Comparison of ENCODE assay signal across 7 cellular contexts in genomic region chr19:12757544-12758274, GRCh38. TPM values are rescaled to one million over a fixed set of nuclear protein-coding genes. Genes with fewer than 3 reads are reported as not detected.
DNase-seq lines count a peak whose midpoint lies in the region; ATAC-seq and TF ChIP-seq lines count a peak whose summit lies in the region.

No MANE protein-coding gene starts in this region.

- peak overlapping the region; percentile 6 for H3K4me3 ChIP-seq in kidney epithelial cell (ENCODE audit: low read depth, low read length)

- peaks cover 3% of the 10 kb centered on the region for H3K36me3 Mint-ChIP-seq in chondrocyte (ENCODE audit: low read depth)

- DNase-seq in GM13976 (ENCODE audit: low spot score), result peak; percentile 88
- DNase-seq in NCI-H2196 (lab: John Stamatoyannopoulos, UW; ENCODE audit: unreplicated experiment), result peak; percentile 86
- peak in 3 of 4 experiments; percentile 28 to 46 (median 41) for DNase-seq in activated CD4-positive, CD25-positive, alpha-beta regulatory T cell (lab: John Stamatoyannopoulos, UW)
- no peak for DNase-seq in chondrocyte (ENCODE audit: low spot score)
- DNase-seq in kidney epithelial cell (ENCODE audit: low read depth), result no peak
- peak; percentile 79 for DNase-seq in stimulated activated CD4-positive, alpha-beta T cell treated with anti-CD3 and anti-CD28 coated beads, Interleukin-15, amount 100 ng/mL, for 24 hours

- H3K27me3 ChIP-seq in kidney epithelial cell (ENCODE audit: control insufficient read depth, insufficient read depth, low read length), result peaks cover 6% of the 10 kb centered on the region

- H3K36me3 ChIP-seq in kidney epithelial cell (ENCODE audit: control insufficient read depth, insufficient read depth, low read length), result no peaks in the 10 kb centered on the region

- H3K27me3 Mint-ChIP-seq in chondrocyte (ENCODE audit: low read depth), result peaks cover 9% of the 10 kb centered on the region

- H3K4me1 Mint-ChIP-seq in chondrocyte (ENCODE audit: low read depth), result peaks cover 10% of the 10 kb centered on the region

- peak overlapping the region; percentile 67 for H3K4me3 Mint-ChIP-seq in chondrocyte (ENCODE audit: unreplicated experiment)

- H3K9me3 Mint-ChIP-seq in chondrocyte (ENCODE audit: low read depth), result no peaks in the 10 kb centered on the region

- no peak for ATAC-seq in HG03520 (IDR thresholded peaks at IDR 0.05; ENCODE audit: unreplicated experiment)

- in situ Hi-C loops in GM13976 (cut with MboI; ENCODE audit: low sequenced_read_pairs, unreplicated experiment), result no loop called here

- peak; percentile 78 for TF ChIP-seq CTCF in GM13976 (IDR thresholded peaks at IDR 0.05; ENCODE audit: borderline replicate concordance, control extremely low read depth, extremely low read depth, insufficient read depth, missing control alignments)
- peak; percentile 99 for TF ChIP-seq CTCF in chondrocyte (IDR thresholded peaks at IDR 0.05)
- peak; percentile 67 for TF ChIP-seq CTCF in kidney epithelial cell (IDR thresholded peaks at IDR 0.05; ENCODE audit: insufficient read depth, low read length, poor library complexity, severe bottlenecking)

- no peak overlapping the region for H3K27ac Mint-ChIP-seq in chondrocyte (ENCODE audit: unreplicated experiment)

RNA-seq across cellular contexts. Expression of gene BEST2, which starts 6.1 kb away (rescaled TPM):
- not detected in 3 replicates for total RNA-seq in chondrocyte
- not detected in 2 replicates for total RNA-seq in kidney epithelial cell

RNA-seq across cellular contexts. Expression of gene HOOK2, which starts 17.6 kb away (rescaled TPM):
- 26.8 to 34.0 TPM (median 30.5 TPM) in 3 replicates for total RNA-seq in chondrocyte
- 38.7 and 44.1 TPM in 2 replicates for total RNA-seq in kidney epithelial cell

RNA-seq across cellular contexts. Expression of gene GET3, which starts 20.4 kb away (rescaled TPM):
- total RNA-seq in chondrocyte, result 44.2 to 57.0 TPM (median 48.8 TPM) in 3 replicates
- 146 and 148 TPM in 2 replicates for total RNA-seq in kidney epithelial cell

RNA-seq across cellular contexts. Expression of gene TRIR, which starts 23.2 kb away (rescaled TPM):
- total RNA-seq in chondrocyte (132 to 145 TPM (median 137 TPM) in 3 replicates), kidney epithelial cell (368 and 443 TPM in 2 replicates)

RNA-seq across cellular contexts. Expression of gene JUNB, which starts 33.6 kb away (rescaled TPM):
- 99.0 to 129 TPM (median 122 TPM) in 3 replicates for total RNA-seq in chondrocyte
- total RNA-seq in kidney epithelial cell, result 395 and 431 TPM in 2 replicates

Comparison
In these comparisons a context has a peak if more than half of its experiments do, and no peak if none do; other contexts are left out.
1. DNase-seq: peak in GM13976 (single experiment), NCI-H2196 (single experiment), activated CD4-positive, CD25-positive, alpha-beta regulatory T cell (3 of 4) and stimulated activated CD4-positive, alpha-beta T cell treated with anti-CD3 and anti-CD28 coated beads, Interleukin-15, amount 100 ng/mL, for 24 hours (single experiment); none in chondrocyte (single experiment) and kidney epithelial cell (single experiment).
2. Peak in every context shown above with its lines, with median percentiles within 50 percentile points of each other: CTCF ChIP-seq.